Comparison of ENCODE assay signal across 15 cellular contexts in genomic region chr2:10883066-10883465, GRCh38. TPM values are rescaled to one million over a fixed set of nuclear protein-coding genes. Genes with fewer than 3 reads are reported as not detected.
"Had no signal": no experiment of that assay in that cellular context is flagged by ENCODE, and none has a peak within 500 bp of the region (broad histone marks: within the 10 kb centered on the region; RNA-seq: fewer than 3 reads in every experiment).

No MANE protein-coding gene starts in this region.

- DNase-seq: activated B cell treated with CpG ODN at 0.5 μM for 24 hours; activated CD4-positive, alpha-beta memory T cell treated with anti-CD3 and anti-CD28 coated beads for 36 hours; activated CD4-positive, alpha-beta T cell treated with anti-CD3 and anti-CD28 coated beads for 4 hours; activated naive CD4-positive, alpha-beta T cell treated with Interleukin-2 at 50 U/mL for 16 hours; activated naive CD8-positive, alpha-beta T cell treated with anti-CD3 and anti-CD28 coated beads, Interleukin-2, amount 10 ng/mL, durations not matched to agents 7 days and 5 days; activated T-cell treated with anti-CD3 and anti-CD28 coated beads for 4 hours; brain microvascular endothelial cell; effector memory CD4-positive, alpha-beta T cell; esophagus squamous epithelium; stimulated activated CD4-positive, alpha-beta T cell treated with anti-CD3 and anti-CD28 coated beads, Interleukin-4, amount 100 ng/mL, for 4 hours; T-helper 1 cell; T-helper 9 cell had no signal

- H3K27me3 ChIP-seq: brain microvascular endothelial cell had no signal

- H3K27ac ChIP-seq: brain microvascular endothelial cell, esophagus squamous epithelium had no signal

- H3K4me2 ChIP-seq: smooth muscle cell had no signal

- H3K4me3 ChIP-seq: esophagus squamous epithelium, smooth muscle cell had no signal

- ATAC-seq: stimulated activated memory B cell treated with anti-CD40 and anti-IgM and Interleukin-4, amounts not matched to agents 10 μg/mL and 1 μg/mL and 100 μg/mL, for 72 hours had no signal

- H3K36me3 ChIP-seq: brain microvascular endothelial cell, esophagus squamous epithelium had no signal

- H3K9me3 ChIP-seq: esophagus squamous epithelium had no signal

RNA-seq across cellular contexts. Expression of gene KCNF1, which starts 28.7 kb away (rescaled TPM):
- total RNA-seq: activated B cell treated with CpG ODN at 0.5 μM for 24 hours; activated CD4-positive, alpha-beta memory T cell treated with anti-CD3 and anti-CD28 coated beads for 36 hours; activated naive CD8-positive, alpha-beta T cell treated with anti-CD3 and anti-CD28 coated beads, Interleukin-2, amount 10 ng/mL, durations not matched to agents 7 days and 5 days; osteocyte; smooth muscle cell had no signal
